8 cellular contexts compared by ENCODE assay signal in genomic region chr1:205591522-205592351, GRCh38. TPM values are rescaled to one million over a fixed set of nuclear protein-coding genes. Genes with fewer than 3 reads are reported as not detected.
DNase-seq lines count a peak whose midpoint lies in the region; ATAC-seq and TF ChIP-seq lines count a peak whose summit lies in the region.

No MANE protein-coding gene starts in this region.

- no peaks in the 10 kb centered on the region for H3K27me3 Mint-ChIP-seq in activated CD4-positive, alpha-beta T cell treated with anti-CD3 and anti-CD28 coated beads for 36 hours

- no peaks in the 10 kb centered on the region for H3K9me3 Mint-ChIP-seq in activated CD4-positive, alpha-beta T cell treated with anti-CD3 and anti-CD28 coated beads for 36 hours (ENCODE audit: low read depth)

- peak; percentile 71 for ATAC-seq in GM19043 (IDR thresholded peaks at IDR 0.05; ENCODE audit: low read depth, unreplicated experiment)
- peak; percentile 76 for ATAC-seq in HG03432 (IDR thresholded peaks at IDR 0.05; ENCODE audit: unreplicated experiment)
- ATAC-seq in activated CD4-positive, alpha-beta T cell treated with anti-CD3 and anti-CD28 coated beads for 36 hours, result peak; percentile 82
- peak; percentile 83 for ATAC-seq in left colon

- peak; percentile 93 for DNase-seq in AG20443 (ENCODE audit: low spot score)
- peak; percentile 84 for DNase-seq in NCI-H460 (ENCODE audit: extremely low read depth, low read depth)
- DNase-seq in activated CD4-positive, alpha-beta T cell treated with anti-CD3 and anti-CD28 coated beads for 36 hours, result peak; percentile 94
- peak; percentile 81 for DNase-seq in choroid plexus epithelial cell (ENCODE audit: low read depth)
- peak; percentile 74 to 91 for DNase-seq in left colon
- DNase-seq in stimulated activated CD4-positive, alpha-beta T cell treated with anti-CD3 and anti-CD28 coated beads, Interleukin-1b, Interleukin-23, amount 100 ng/mL, for 48 hours, result peak; percentile 88

- H3K36me3 Mint-ChIP-seq in activated CD4-positive, alpha-beta T cell treated with anti-CD3 and anti-CD28 coated beads for 36 hours (ENCODE audit: low read depth), result peaks cover 2% of the 10 kb centered on the region

- H3K4me3 ChIP-seq in choroid plexus epithelial cell (ENCODE audit: low read depth, low read length), result peak overlapping the region; percentile 56

- peak overlapping the region; percentile 78 for H3K27ac Mint-ChIP-seq in activated CD4-positive, alpha-beta T cell treated with anti-CD3 and anti-CD28 coated beads for 36 hours

- TF ChIP-seq CTCF in choroid plexus epithelial cell (conservative IDR thresholded peaks at IDR 0.05; ENCODE audit: low read depth, low read length), result peak; percentile 95

- H3K4me3 Mint-ChIP-seq in activated CD4-positive, alpha-beta T cell treated with anti-CD3 and anti-CD28 coated beads for 36 hours, result peak overlapping the region; percentile 78

- POLR2A ChIA-PET in activated CD4-positive, alpha-beta T cell treated with anti-CD3 and anti-CD28 coated beads for 36 hours (lab: Charles Lee), result interaction anchor here (0.6 to 3.9 kb wide), 5 partner anchors 9 to 180 kb away, joined by 3 to 47 read pairs (median 4); partner anchors contain the start of gene ELK4

- CTCF ChIA-PET in activated CD4-positive, alpha-beta T cell treated with anti-CD3 and anti-CD28 coated beads for 36 hours (lab: Charles Lee), result interaction anchor here (0.6 to 13.9 kb wide), 61 partner anchors 10 to 1391 kb away, joined by 3 to 346 read pairs (median 4); partner anchors contain the start of gene ELK4

- H3K4me1 Mint-ChIP-seq in activated CD4-positive, alpha-beta T cell treated with anti-CD3 and anti-CD28 coated beads for 36 hours, result peaks cover 35% of the 10 kb centered on the region

- intact Hi-C loops in activated CD4-positive, alpha-beta T cell treated with anti-CD3 and anti-CD28 coated beads for 36 hours (cut with DNase I, micrococcal nuclease), result loop anchor here (1.0 to 2.0 kb wide), 7 partner anchors 41 to 469 kb away; partner anchors contain the start of genes ELK4 (in 2 of the 2) and SLC41A1 (in 1 of the 2)
- intact Hi-C loops in left colon (cut with DNase I, micrococcal nuclease), result loop anchor here (2.0 to 10.0 kb wide), 3 partner anchors 41 to 65 kb away; partner anchors contain the start of gene ELK4 (in 1 of the 2)

RNA-seq across cellular contexts. Expression of gene ELK4, which starts 40.1 kb away (rescaled TPM):
- 41.5 and 41.8 TPM in 2 replicates for total RNA-seq in NCI-H460 (2014; rRNA removed; shearing (Covaris generic))
- polyA plus RNA-seq in NCI-H460 (2014; cell fraction: nucleus; rRNA removed), result 22.8 and 38.0 TPM in 2 replicates
- 10 to 100 TPM; 54.0 to 57.4 TPM for total RNA-seq in activated CD4-positive, alpha-beta T cell treated with anti-CD3 and anti-CD28 coated beads for 36 hours
- total RNA-seq in left colon, result 10 to 100 TPM; 37.4 to 39.5 TPM

Comparison
In these comparisons a context has a peak if more than half of its experiments do, and no peak if none do; other contexts are left out.
1. Peak in every context shown above with its lines: DNase-seq, ATAC-seq and H3K4me3 ChIP-seq.